In genomic region chr10:129550111-129550510, GRCh38 we compare ENCODE assay signal across 28 cellular contexts.
"Had no signal": no experiment of that assay in that cellular context is flagged by ENCODE, and none has a peak within 500 bp of the region (broad histone marks: within the 10 kb centered on the region; RNA-seq: fewer than 3 reads in every experiment).

No MANE protein-coding gene starts in this region.

- H3K9me3 ChIP-seq: ascending aorta, breast epithelium, colonic mucosa, esophagus squamous epithelium, gastroesophageal sphincter had no signal

- H3K4me1 Mint-ChIP-seq: activated CD4-positive, alpha-beta T cell treated with anti-CD3 and anti-CD28 coated beads, Interleukin-2, amount 10 ng/mL, durations not matched to agents 7 days and 5 days; activated naive CD4-positive, alpha-beta T cell treated with anti-CD3 and anti-CD28 coated beads, Interleukin-2, amount 50 U/mL, for 24 hours; activated naive CD8-positive, alpha-beta T cell treated with anti-CD3 and anti-CD28 coated beads, Interleukin-2, amount 10 ng/mL, durations not matched to agents 7 days and 5 days had no signal

- DNase-seq: activated CD4-positive, alpha-beta T cell treated with anti-CD3 and anti-CD28 coated beads for 1 hour; activated CD4-positive, alpha-beta T cell treated with anti-CD3 and anti-CD28 coated beads for 4 hours; activated CD4-positive, alpha-beta T cell treated with anti-CD3 and anti-CD28 coated beads, Interleukin-2, amount 10 ng/mL, durations not matched to agents 7 days and 5 days; activated CD4-positive, alpha-beta T cell treated with anti-CD3 and anti-CD28 coated beads, Interleukin-2, amount 50 U/mL, for 4 hours; activated CD8-positive, alpha-beta memory T cell treated with anti-CD3 and anti-CD28 coated beads for 24 hours; activated CD8-positive, alpha-beta memory T cell treated with anti-CD3 and anti-CD28 coated beads, Interleukin-2, amount 50 U/mL, for 4 hours; activated CD8-positive, alpha-beta T cell treated with anti-CD3 and anti-CD28 coated beads for 36 hours; activated effector memory CD4-positive, alpha-beta T cell treated with anti-CD3 and anti-CD28 coated beads, Interleukin-2, amount 50 U/mL, for 16 hours; activated naive CD4-positive, alpha-beta T cell treated with anti-CD3 and anti-CD28 coated beads for 36 hours; activated naive CD8-positive, alpha-beta T cell treated with anti-CD3 and anti-CD28 coated beads, Interleukin-2, amount 10 ng/mL, durations not matched to agents 7 days and 5 days; activated T-cell treated with anti-CD3 and anti-CD28 coated beads, Interleukin-2, amount 50 U/mL, for 1 hour; activated T-cell treated with anti-CD3 and anti-CD28 coated beads, Interleukin-2, amount 50 U/mL, for 48 hours; central memory CD4-positive, alpha-beta T cell; cerebellar nuclear complex; colonic mucosa; effector CD8-positive, alpha-beta T cell; esophagus squamous epithelium; foreskin melanocyte; T-helper 2 cell had no signal

- H3K9me3 Mint-ChIP-seq: activated naive CD4-positive, alpha-beta T cell treated with anti-CD3 and anti-CD28 coated beads, Interleukin-2, amount 50 U/mL, for 24 hours; activated naive CD8-positive, alpha-beta T cell treated with anti-CD3 and anti-CD28 coated beads, Interleukin-2, amount 10 ng/mL, durations not matched to agents 7 days and 5 days; activated T-helper 1 cell treated with anti-CD3 and anti-CD28 coated beads, Interleukin-12 subunit alpha, Interleukin-12 subunit beta, Interleukin-2, Interleukin-4 antibody, amounts not matched to agents 30 ng/mL and 10 ng/mL and 1 ng/mL, durations not matched to agents 14 hours and 24 hours and 36 hours; activated T-helper 2 cell treated with anti-CD3 and anti-CD28 coated beads, Interferon-gamma antibody, Interleukin-2, Interleukin-4, amounts not matched to agents 10 μg/mL and 5 μg/mL and 100 μg/mL, durations not matched to agents 14 hours and 24 hours and 36 hours had no signal

- H3K4me3 ChIP-seq: ascending aorta, breast epithelium, cardiac muscle cell, colonic mucosa, esophagus squamous epithelium, gastroesophageal sphincter had no signal

- H3K36me3 ChIP-seq: ascending aorta, breast epithelium, cardiac muscle cell, colonic mucosa, esophagus squamous epithelium had no signal

- H3K27ac Mint-ChIP-seq: activated CD4-positive, alpha-beta T cell treated with anti-CD3 and anti-CD28 coated beads, Interleukin-2, amount 10 ng/mL, durations not matched to agents 7 days and 5 days; activated CD8-positive, alpha-beta T cell treated with anti-CD3 and anti-CD28 coated beads for 36 hours; activated naive CD4-positive, alpha-beta T cell treated with anti-CD3 and anti-CD28 coated beads for 36 hours; activated naive CD4-positive, alpha-beta T cell treated with anti-CD3 and anti-CD28 coated beads, Interleukin-2, amount 50 U/mL, for 24 hours; activated naive CD8-positive, alpha-beta T cell treated with anti-CD3 and anti-CD28 coated beads, Interleukin-2, amount 10 ng/mL, durations not matched to agents 7 days and 5 days; activated T-helper 1 cell treated with anti-CD3 and anti-CD28 coated beads, Interleukin-12 subunit alpha, Interleukin-12 subunit beta, Interleukin-2, Interleukin-4 antibody, amounts not matched to agents 30 ng/mL and 10 ng/mL and 1 ng/mL, durations not matched to agents 14 hours and 24 hours and 36 hours; activated T-helper 2 cell treated with anti-CD3 and anti-CD28 coated beads, Interferon-gamma antibody, Interleukin-2, Interleukin-4, amounts not matched to agents 10 μg/mL and 5 μg/mL and 100 μg/mL, durations not matched to agents 14 hours and 24 hours and 36 hours; brain had no signal

- H3K4me3 Mint-ChIP-seq: activated CD4-positive, alpha-beta T cell treated with anti-CD3 and anti-CD28 coated beads, Interleukin-2, amount 10 ng/mL, durations not matched to agents 7 days and 5 days; activated CD8-positive, alpha-beta T cell treated with anti-CD3 and anti-CD28 coated beads for 36 hours; activated naive CD4-positive, alpha-beta T cell treated with anti-CD3 and anti-CD28 coated beads for 36 hours; activated naive CD4-positive, alpha-beta T cell treated with anti-CD3 and anti-CD28 coated beads, Interleukin-2, amount 50 U/mL, for 24 hours; activated naive CD8-positive, alpha-beta T cell treated with anti-CD3 and anti-CD28 coated beads, Interleukin-2, amount 10 ng/mL, durations not matched to agents 7 days and 5 days; activated T-helper 1 cell treated with anti-CD3 and anti-CD28 coated beads, Interleukin-12 subunit alpha, Interleukin-12 subunit beta, Interleukin-2, Interleukin-4 antibody, amounts not matched to agents 30 ng/mL and 10 ng/mL and 1 ng/mL, durations not matched to agents 14 hours and 24 hours and 36 hours; brain had no signal

- H3K4me1 ChIP-seq: ascending aorta, breast epithelium, colonic mucosa had no signal

- ATAC-seq: activated CD8-positive, alpha-beta T cell treated with anti-CD3 and anti-CD28 coated beads for 36 hours; gastroesophageal sphincter had no signal

- H3K27me3 Mint-ChIP-seq: activated CD4-positive, alpha-beta T cell treated with anti-CD3 and anti-CD28 coated beads, Interleukin-2, amount 10 ng/mL, durations not matched to agents 7 days and 5 days; activated CD8-positive, alpha-beta T cell treated with anti-CD3 and anti-CD28 coated beads for 36 hours; activated naive CD4-positive, alpha-beta T cell treated with anti-CD3 and anti-CD28 coated beads, Interleukin-2, amount 50 U/mL, for 24 hours; activated naive CD8-positive, alpha-beta T cell treated with anti-CD3 and anti-CD28 coated beads, Interleukin-2, amount 10 ng/mL, durations not matched to agents 7 days and 5 days had no signal

- H3K27ac ChIP-seq: ascending aorta, breast epithelium, cardiac muscle cell, colonic mucosa, epithelial cell of prostate, esophagus squamous epithelium, gastroesophageal sphincter had no signal

- H3K27me3 ChIP-seq: ascending aorta, breast epithelium, cardiac muscle cell, colonic mucosa, esophagus squamous epithelium, gastroesophageal sphincter had no signal

- H3K36me3 Mint-ChIP-seq: brain had no signal
